In the genomic region with DNA sequence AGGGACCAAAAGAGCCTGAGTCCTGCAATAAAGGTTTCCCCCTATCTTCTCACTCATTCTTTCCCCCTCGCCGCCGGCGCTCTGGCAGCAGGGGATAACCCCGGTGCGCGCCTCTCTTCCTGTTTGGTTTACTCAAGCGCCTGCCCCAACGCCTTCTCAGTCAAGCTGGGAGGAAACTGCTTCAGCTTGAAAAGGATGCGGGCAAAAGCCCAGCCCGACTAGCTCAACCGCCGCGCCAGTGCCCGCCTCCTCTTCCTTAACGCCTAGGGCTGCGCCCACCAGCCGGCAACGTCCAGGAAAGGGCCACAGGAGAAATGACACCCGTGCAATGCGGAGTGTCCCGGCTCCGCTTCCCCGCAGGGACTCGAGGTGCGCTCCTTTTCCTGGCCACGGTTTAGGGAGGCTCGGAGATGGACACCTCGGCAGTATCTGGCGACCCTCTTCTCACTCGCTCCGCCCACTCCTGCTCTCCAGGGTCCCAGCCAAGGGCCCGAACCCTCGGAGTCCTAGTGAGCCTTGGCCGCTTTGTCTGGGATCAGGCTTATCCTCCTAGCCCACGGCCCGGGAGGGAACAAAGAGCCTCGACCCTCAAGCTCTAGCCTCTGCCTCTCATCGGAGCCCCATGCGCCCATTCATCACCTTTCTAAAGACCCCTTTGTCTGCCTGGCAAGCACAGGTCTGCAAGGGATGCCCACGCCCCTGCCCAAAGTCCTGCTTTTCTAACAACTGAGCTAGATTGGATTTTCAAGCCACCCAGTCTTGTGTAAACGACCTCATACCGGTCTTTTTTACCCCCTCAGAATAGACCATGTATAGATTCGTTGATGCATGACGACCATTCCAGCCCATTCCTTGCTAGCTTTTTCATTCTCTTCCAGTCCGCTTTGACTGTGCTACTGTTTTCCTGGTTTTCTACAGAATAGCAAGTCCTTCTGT, we compare ENCODE assay signal across 8 cellular contexts. TPM values are rescaled to one million over a fixed set of nuclear protein-coding genes. Genes with fewer than 3 reads are reported as not detected.
DNase-seq lines count a peak whose midpoint lies in the region; ATAC-seq and TF ChIP-seq lines count a peak whose summit lies in the region.

No MANE protein-coding gene starts in this region.

- H3K4me1 Mint-ChIP-seq in activated T-cell treated with anti-CD3 and anti-CD28 coated beads, Interleukin-2, amount 50 U/mL, for 72 hours (ENCODE audit: low read depth): peaks cover 52% of the 10 kb centered on the region

- DNase-seq in BE2C: peak; percentile 76
- DNase-seq in OCI-M1 (lab: John Stamatoyannopoulos, UW): peak; percentile 95
- DNase-seq in activated T-cell treated with anti-CD3 and anti-CD28 coated beads, Interleukin-2, amount 50 U/mL, for 72 hours: peak; percentile 93 to 96
- peak in 1 of 2 donors; percentile 46 for DNase-seq in foreskin keratinocyte
- peak; percentile 10 for DNase-seq in occipital lobe (lab: John Stamatoyannopoulos, UW)
- DNase-seq in testis: peak; percentile 56

- H3K27me3 ChIP-seq in BE2C (no peaks in the 10 kb centered on the region; the same call in 1 of the 2 replicates), foreskin keratinocyte (no peaks in the 10 kb centered on the region), testis (no peaks in the 10 kb centered on the region)

- intact Hi-C loops in testis (cut with DNase I; ENCODE audit: low total_unique reads): no loop called here

- peak overlapping the region; percentile 99 to 100 for H3K4me3 Mint-ChIP-seq in activated T-cell treated with anti-CD3 and anti-CD28 coated beads, Interleukin-2, amount 50 U/mL, for 72 hours

- H3K36me3 ChIP-seq in BE2C (no peaks in the 10 kb centered on the region), testis (ENCODE audit: low read depth, missing control alignments) (no peaks in the 10 kb centered on the region)

- no peaks in the 10 kb centered on the region for H3K4me1 ChIP-seq in BE2C
- H3K4me1 ChIP-seq in foreskin keratinocyte: no peaks in the 10 kb centered on the region
- H3K4me1 ChIP-seq in testis: peaks cover 3% of the 10 kb centered on the region

- peaks cover 19 to 31% of the 10 kb centered on the region in 2 donors for H3K36me3 Mint-ChIP-seq in activated T-cell treated with anti-CD3 and anti-CD28 coated beads, Interleukin-2, amount 50 U/mL, for 72 hours (ENCODE audit: insufficient read depth in 2 of 2)

- H3K9me3 ChIP-seq in BE2C: no peaks in the 10 kb centered on the region
- H3K9me3 ChIP-seq in testis: no peaks in the 10 kb centered on the region

- TF ChIP-seq CTCF in BE2C (IDR thresholded peaks at IDR 0.05; ENCODE audit: low read depth, low read length) (no peak), foreskin keratinocyte (conservative IDR thresholded peaks at IDR 0.05) (no peak), testis (IDR thresholded peaks at IDR 0.05) (no peak)

- H3K27ac ChIP-seq in foreskin keratinocyte: no peak overlapping the region
- peak overlapping the region; percentile 21 to 26 for H3K27ac ChIP-seq in testis

- H3K4me3 ChIP-seq in BE2C (ENCODE audit: low read depth, low read length): peak overlapping the region; percentile 67
- peak overlapping the region; percentile 41 to 54 for H3K4me3 ChIP-seq in testis

- no peaks in the 10 kb centered on the region for H3K9me3 Mint-ChIP-seq in activated T-cell treated with anti-CD3 and anti-CD28 coated beads, Interleukin-2, amount 50 U/mL, for 72 hours

- WGBS in testis, 2 donors: 1 to 2% methylated on average over 42 to 46 of the region's 46 CpGs

- H3K27ac Mint-ChIP-seq in activated T-cell treated with anti-CD3 and anti-CD28 coated beads, Interleukin-2, amount 50 U/mL, for 72 hours: peak overlapping the region; percentile 99

- no peaks in the 10 kb centered on the region for H3K27me3 Mint-ChIP-seq in activated T-cell treated with anti-CD3 and anti-CD28 coated beads, Interleukin-2, amount 50 U/mL, for 72 hours (ENCODE audit: low read depth)

- TF ChIP-seq POLR2A in testis (IDR thresholded peaks at IDR 0.05): no peak

- peak; percentile 32 for ATAC-seq in GM19351 (IDR thresholded peaks at IDR 0.05; ENCODE audit: unreplicated experiment)
- ATAC-seq in HG03520 (IDR thresholded peaks at IDR 0.05; ENCODE audit: unreplicated experiment): peak; percentile 32
- peak; percentile 61 for ATAC-seq in activated T-cell treated with anti-CD3 and anti-CD28 coated beads, Interleukin-2, amount 50 U/mL, for 72 hours (replicated peaks in 1 of 2)
- peak; percentile 63 for ATAC-seq in foreskin keratinocyte

RNA-seq across cellular contexts. Expression of a gene that starts 2.0 kb away (rescaled TPM):
- polyA plus RNA-seq in BE2C (2012; ENCODE audit: insufficient read depth, insufficient read length, low read depth): 0.52 TPM
- 10 to 100 TPM; 44.5 to 47.1 TPM for total RNA-seq in activated T-cell treated with anti-CD3 and anti-CD28 coated beads, Interleukin-2, amount 50 U/mL, for 72 hours
- total RNA-seq in foreskin keratinocyte: 0.63 and 0.92 TPM in 2 replicates
- polyA plus RNA-seq in foreskin keratinocyte: 0.21 and 0.29 TPM in 2 replicates
- total RNA-seq in occipital lobe: 47.6 TPM
- under 1 TPM; 0.39 to 0.93 TPM for total RNA-seq in testis
- polyA plus RNA-seq in testis (ENCODE audit: insufficient read depth, low read depth, low replicate concordance): 0.94 TPM

Comparison
In these comparisons a context has a peak if more than half of its experiments do, and no peak if none do; other contexts are left out.
1. RNA of a gene that starts 2.0 kb away (total RNA-seq): 47.6 TPM in occipital lobe (single experiment) and 44.5 to 47.1 TPM in activated T-cell treated with anti-CD3 and anti-CD28 coated beads, Interleukin-2, amount 50 U/mL, for 72 hours; 0.39 to 0.93 TPM in testis and 0.63 to 0.92 TPM in foreskin keratinocyte; every median in the first group is over 10 times any median in the second.
2. Peak in every context shown above with its lines, with median percentiles within 50 percentile points of each other: ATAC-seq.